Comparison of ENCODE assay signal across 8 cellular contexts in the genomic region with DNA sequence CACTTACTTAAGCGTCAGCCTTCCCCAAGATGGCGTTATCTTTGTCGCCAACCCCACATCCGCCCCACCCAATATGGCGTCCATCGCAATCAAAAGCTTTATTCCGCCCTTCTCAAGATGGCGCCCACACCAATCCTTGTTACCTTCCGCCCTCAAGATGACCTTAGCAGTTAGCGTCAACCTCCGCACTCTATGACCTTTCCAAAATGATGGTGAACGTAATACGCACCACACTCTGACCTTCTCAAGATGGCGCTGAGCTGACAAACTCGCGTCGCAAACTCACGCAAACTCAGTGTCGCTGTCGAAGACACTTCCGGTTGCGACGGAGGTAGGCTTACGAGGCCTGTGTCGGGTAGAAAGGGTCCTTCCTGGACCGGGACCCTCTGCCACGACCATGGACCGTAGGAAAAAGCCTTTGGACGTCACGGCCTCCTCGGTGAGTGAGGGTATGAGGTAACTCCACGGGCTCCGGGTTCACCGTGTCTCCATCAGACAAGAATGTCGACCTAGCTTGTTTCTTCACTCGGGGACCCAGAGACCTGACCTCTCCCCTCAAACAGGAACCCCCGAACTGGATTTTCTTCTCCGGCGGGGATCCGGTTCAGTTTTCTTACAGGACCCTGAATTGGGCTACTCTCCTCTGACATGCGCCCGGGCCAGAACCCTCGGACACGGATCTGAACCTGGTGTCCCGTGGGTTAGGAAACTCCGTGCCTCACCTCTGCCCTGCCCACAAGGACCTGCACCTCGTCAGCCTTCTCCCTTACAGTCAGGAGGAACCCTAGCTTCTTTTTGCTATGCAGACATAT. TPM values are rescaled to one million over a fixed set of nuclear protein-coding genes. Genes with fewer than 3 reads are reported as not detected.
DNase-seq lines count a peak whose midpoint lies in the region; ATAC-seq, FAIRE-seq and TF ChIP-seq lines count a peak whose summit lies in the region.

A gene (plus strand): TSS at position 323 of the 812 bp plus-strand sequence. CDS start 75 bp downstream, at position 398.

- DNase-seq in NCI-H187 (lab: John Stamatoyannopoulos, UW) (peak; percentile 86), T-helper 2 cell (peak; percentile 77 to 100 (median 92)), right atrium auricular region (ENCODE audit: low spot score) (peak; percentile 97), psoas muscle (peak; percentile 92 to 96), urothelium cell line (ENCODE audit: low spot score) (peak; percentile 94)

- H3K4me1 ChIP-seq in right atrium auricular region (peaks cover 0 to 54% of the 10 kb centered on the region in 2 donors), psoas muscle (peaks cover 31% of the 10 kb centered on the region)

- FAIRE-seq in urothelium cell line (lab: Jason Lieb, UNC), result peak; percentile 85

- TF ChIP-seq CTCF in right atrium auricular region (IDR thresholded peaks at IDR 0.05), result no peak
- no peak for TF ChIP-seq CTCF in psoas muscle (IDR thresholded peaks at IDR 0.05)

- H3K27me3 ChIP-seq in right atrium auricular region (no peaks in the 10 kb centered on the region), psoas muscle (ENCODE audit: insufficient read depth in 3 of 3, low read length in 2 of 3) (no peaks in the 10 kb centered on the region)

- H3K27ac ChIP-seq in angular gyrus (ENCODE audit: low read depth, low read length) (peak within 1 kb of the TSS; percentile 88), right atrium auricular region (peak within 1 kb of the TSS; percentile 82 to 94), psoas muscle (peak within 1 kb of the TSS; percentile 88)

- peak within 1 kb of the TSS; percentile 82 to 86 for H3K4me3 ChIP-seq in right atrium auricular region
- H3K4me3 ChIP-seq in psoas muscle, result peak within 1 kb of the TSS; percentile 95

- peak; percentile 99 for ATAC-seq in GM18498 (IDR thresholded peaks at IDR 0.05; ENCODE audit: unreplicated experiment)
- ATAC-seq in HG02938 (IDR thresholded peaks at IDR 0.05; ENCODE audit: unreplicated experiment), result peak; percentile 100
- peak; percentile 98 to 99 (median 98) for ATAC-seq in psoas muscle

- 0% methylated on average over 47 of the region's 47 CpGs for WGBS in psoas muscle, 3 donors

- intact Hi-C loops in psoas muscle (cut with DNase I), result loop anchor here in 1 of 2 donors (10.0 kb wide), 1 partner anchor 403 kb away; no protein-coding TSS in a partner anchor

- H3K9me3 ChIP-seq in right atrium auricular region (no peaks in the 10 kb centered on the region), psoas muscle (no peaks in the 10 kb centered on the region)

- peaks cover 23% of the 10 kb centered on the region for H3K36me3 ChIP-seq in right atrium auricular region
- H3K36me3 ChIP-seq in psoas muscle (ENCODE audit: insufficient read depth in 1 of 2, low read depth in 1 of 2), result peaks cover 0 to 30% of the 10 kb centered on the region in 2 donors

RNA-seq across cellular contexts. Expression of the gene that starts here (rescaled TPM):
- total RNA-seq in right atrium auricular region (10 to 100 TPM in 1 of 2 donors, 1 to 10 TPM in 1; 9.4 to 14.1 TPM), psoas muscle (10 to 100 TPM; 11.6 to 24.1 (median 13.4) TPM)
- polyA plus RNA-seq in psoas muscle, result 10 to 100 TPM; 10.6 to 22.6 (median 18.9) TPM

Comparison
In these comparisons a context has a peak if more than half of its experiments do, and no peak if none do; other contexts are left out.
1. Peak in every context shown above with its lines: DNase-seq, ATAC-seq, H3K4me3 ChIP-seq and H3K27ac ChIP-seq.